Comparison of ENCODE assay signal across 1 cellular context in the genomic region with DNA sequence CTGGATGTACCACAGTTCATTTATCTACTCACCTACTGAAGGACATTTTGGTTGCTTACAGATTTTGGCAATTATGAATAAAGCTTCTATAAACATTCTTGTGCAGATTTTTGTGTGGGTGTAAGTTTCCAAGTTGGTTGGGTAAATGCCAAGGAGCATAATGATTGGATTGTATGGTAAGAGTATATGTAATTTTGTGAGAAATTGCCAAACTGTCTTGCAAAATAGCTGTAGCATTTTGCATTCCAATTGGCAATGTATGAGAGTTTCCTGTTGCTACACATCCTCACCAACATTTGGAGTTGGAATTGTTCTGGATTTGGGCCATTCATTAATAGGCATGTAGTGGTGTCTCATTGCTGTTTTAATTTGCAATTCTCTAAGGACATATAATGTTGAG.
TF ChIP-seq lines count a peak whose summit lies in the region.

No MANE protein-coding gene starts in this region.

TF ChIP-seq in GM12878, 131 proteins besides CTCF, POLR2A, EP300 and RAD21:
- TF ChIP-seq SMARCA5 (IDR thresholded peaks at IDR 0.05) (no peak), SREBF1 (IDR thresholded peaks at IDR 0.05; ENCODE audit: low read length) (no peak), BACH1 (IDR thresholded peaks at IDR 0.05; ENCODE audit: borderline replicate concordance) (no peak), NR2F1 (conservative IDR thresholded peaks at IDR 0.05) (no peak), CBX3 (IDR thresholded peaks at IDR 0.05; ENCODE audit: borderline replicate concordance, low read depth) (no peak), ZBED1 (IDR thresholded peaks at IDR 0.05; ENCODE audit: borderline replicate concordance) (no peak), MYC (IDR thresholded peaks at IDR 0.05; ENCODE audit: insufficient read depth, insufficient read length, insufficient replicate concordance, low read length, severe bottlenecking) (no peak), RFX5 (IDR thresholded peaks at IDR 0.05; ENCODE audit: low read depth, low read length) (no peak), PAX5 (IDR thresholded peaks at IDR 0.05; ENCODE audit: borderline replicate concordance, low read depth, low read length) (no peak), RELA (IDR thresholded peaks at IDR 0.05; ENCODE audit: borderline replicate concordance, partially characterized antibody) (no peak)
- TF ChIP-seq, protein P1, sequence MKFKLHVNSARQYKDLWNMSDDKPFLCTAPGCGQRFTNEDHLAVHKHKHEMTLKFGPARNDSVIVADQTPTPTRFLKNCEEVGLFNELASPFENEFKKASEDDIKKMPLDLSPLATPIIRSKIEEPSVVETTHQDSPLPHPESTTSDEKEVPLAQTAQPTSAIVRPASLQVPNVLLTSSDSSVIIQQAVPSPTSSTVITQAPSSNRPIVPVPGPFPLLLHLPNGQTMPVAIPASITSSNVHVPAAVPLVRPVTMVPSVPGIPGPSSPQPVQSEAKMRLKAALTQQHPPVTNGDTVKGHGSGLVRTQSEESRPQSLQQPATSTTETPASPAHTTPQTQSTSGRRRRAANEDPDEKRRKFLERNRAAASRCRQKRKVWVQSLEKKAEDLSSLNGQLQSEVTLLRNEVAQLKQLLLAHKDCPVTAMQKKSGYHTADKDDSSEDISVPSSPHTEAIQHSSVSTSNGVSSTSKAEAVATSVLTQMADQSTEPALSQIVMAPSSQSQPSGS (IDR thresholded peaks at IDR 0.05; ENCODE audit: low read length) = no peak
- TF ChIP-seq, protein P2, sequence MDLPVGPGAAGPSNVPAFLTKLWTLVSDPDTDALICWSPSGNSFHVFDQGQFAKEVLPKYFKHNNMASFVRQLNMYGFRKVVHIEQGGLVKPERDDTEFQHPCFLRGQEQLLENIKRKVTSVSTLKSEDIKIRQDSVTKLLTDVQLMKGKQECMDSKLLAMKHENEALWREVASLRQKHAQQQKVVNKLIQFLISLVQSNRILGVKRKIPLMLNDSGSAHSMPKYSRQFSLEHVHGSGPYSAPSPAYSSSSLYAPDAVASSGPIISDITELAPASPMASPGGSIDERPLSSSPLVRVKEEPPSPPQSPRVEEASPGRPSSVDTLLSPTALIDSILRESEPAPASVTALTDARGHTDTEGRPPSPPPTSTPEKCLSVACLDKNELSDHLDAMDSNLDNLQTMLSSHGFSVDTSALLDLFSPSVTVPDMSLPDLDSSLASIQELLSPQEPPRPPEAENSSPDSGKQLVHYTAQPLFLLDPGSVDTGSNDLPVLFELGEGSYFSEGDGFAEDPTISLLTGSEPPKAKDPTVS (IDR thresholded peaks at IDR 0.05; ENCODE audit: low read depth, low read length) = no peak
- TF ChIP-seq, protein P3, sequence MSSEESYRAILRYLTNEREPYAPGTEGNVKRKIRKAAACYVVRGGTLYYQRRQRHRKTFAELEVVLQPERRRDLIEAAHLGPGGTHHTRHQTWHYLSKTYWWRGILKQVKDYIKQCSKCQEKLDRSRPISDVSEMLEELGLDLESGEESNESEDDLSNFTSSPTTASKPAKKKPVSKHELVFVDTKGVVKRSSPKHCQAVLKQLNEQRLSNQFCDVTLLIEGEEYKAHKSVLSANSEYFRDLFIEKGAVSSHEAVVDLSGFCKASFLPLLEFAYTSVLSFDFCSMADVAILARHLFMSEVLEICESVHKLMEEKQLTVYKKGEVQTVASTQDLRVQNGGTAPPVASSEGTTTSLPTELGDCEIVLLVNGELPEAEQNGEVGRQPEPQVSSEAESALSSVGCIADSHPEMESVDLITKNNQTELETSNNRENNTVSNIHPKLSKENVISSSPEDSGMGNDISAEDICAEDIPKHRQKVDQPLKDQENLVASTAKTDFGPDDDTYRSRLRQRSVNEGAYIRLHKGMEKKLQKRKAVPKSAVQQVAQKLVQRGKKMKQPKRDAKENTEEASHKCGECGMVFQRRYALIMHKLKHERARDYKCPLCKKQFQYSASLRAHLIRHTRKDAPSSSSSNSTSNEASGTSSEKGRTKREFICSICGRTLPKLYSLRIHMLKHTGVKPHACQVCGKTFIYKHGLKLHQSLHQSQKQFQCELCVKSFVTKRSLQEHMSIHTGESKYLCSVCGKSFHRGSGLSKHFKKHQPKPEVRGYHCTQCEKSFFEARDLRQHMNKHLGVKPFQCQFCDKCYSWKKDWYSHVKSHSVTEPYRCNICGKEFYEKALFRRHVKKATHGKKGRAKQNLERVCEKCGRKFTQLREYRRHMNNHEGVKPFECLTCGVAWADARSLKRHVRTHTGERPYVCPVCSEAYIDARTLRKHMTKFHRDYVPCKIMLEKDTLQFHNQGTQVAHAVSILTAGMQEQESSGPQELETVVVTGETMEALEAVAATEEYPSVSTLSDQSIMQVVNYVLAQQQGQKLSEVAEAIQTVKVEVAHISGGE (CRISPR knock-in tag; IDR thresholded peaks at IDR 0.05) = no peak
- TF ChIP-seq, protein P4, sequence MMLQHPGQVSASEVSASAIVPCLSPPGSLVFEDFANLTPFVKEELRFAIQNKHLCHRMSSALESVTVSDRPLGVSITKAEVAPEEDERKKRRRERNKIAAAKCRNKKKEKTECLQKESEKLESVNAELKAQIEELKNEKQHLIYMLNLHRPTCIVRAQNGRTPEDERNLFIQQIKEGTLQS (IDR thresholded peaks at IDR 0.05; ENCODE audit: borderline replicate concordance, extremely low read depth, low read depth, low read length) = no peak
